Comparison of ENCODE assay signal across 13 cellular contexts in the genomic region with DNA sequence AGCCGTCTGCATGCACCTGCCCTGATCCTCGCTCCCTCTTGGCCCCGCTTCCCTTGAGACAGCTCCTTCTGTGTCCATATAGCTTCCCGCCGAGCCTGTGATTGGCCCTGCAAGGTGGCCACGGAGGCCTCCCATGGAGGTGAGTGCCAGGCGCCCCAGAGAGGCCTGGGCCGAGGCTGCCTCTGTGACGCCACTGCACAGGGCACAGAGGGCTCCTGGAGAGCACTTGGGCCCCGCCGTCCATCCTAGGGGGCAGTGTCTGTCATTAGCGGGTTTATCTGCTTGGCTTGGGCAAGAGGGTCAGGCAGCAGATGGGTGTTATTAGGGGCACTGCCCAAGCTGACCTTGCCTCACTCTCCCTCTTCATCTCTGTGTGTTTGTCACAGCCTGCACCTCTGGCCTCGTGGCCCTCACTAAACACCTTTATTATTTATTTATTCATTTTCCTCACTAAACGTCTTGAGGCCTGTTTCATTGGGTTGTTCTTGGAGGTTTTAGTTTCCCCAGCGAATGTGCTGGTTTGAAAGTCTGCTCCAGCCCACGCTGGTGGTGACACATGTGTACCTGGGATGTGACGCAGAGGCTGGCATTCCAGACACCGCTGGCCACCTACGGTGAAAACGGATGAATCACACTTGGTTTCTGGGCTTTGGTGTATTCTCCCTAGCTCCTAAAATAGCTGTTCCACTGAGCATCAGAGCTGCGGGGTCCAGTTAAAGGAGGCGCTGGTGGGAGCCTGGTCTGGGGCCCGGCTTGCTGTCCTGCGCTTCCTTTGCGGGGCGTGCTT. TPM values are rescaled to one million over a fixed set of nuclear protein-coding genes. Genes with fewer than 3 reads are reported as not detected.
A peak's percentile ranks its signal among the peaks of the same experiment; 100 is the strongest.
DNase-seq lines count a peak whose midpoint lies in the region; ATAC-seq and TF ChIP-seq lines count a peak whose summit lies in the region.
"Had no signal": no experiment of that assay in that cellular context is flagged by ENCODE, and none has a peak within 500 bp of the region (broad histone marks: within the 10 kb centered on the region; RNA-seq: fewer than 3 reads in every experiment).

No MANE protein-coding gene starts in this region.

- no peak overlapping the region for H3K27ac Mint-ChIP-seq in endodermal cell
- no peak overlapping the region for H3K27ac Mint-ChIP-seq in CD8-positive, alpha-beta T cell
- H3K27ac Mint-ChIP-seq: activated naive CD4-positive, alpha-beta T cell treated with anti-CD3 and anti-CD28 coated beads, Interleukin-2, amount 10 ng/mL, durations not matched to agents 7 days and 5 days; T-helper 1 cell treated with Interleukin-12 subunit alpha and Interleukin-12 subunit beta and Interleukin-4 antibody, amounts not matched to agents 30 μg/mL and 1 μg/mL, for 36 hours had no signal

- H3K4me3 ChIP-seq in RWPE2 (ENCODE audit: severe bottlenecking): no peak overlapping the region
- no peak overlapping the region for H3K4me3 ChIP-seq in endodermal cell (ENCODE audit: low read length)
- no peak overlapping the region for H3K4me3 ChIP-seq in gastrocnemius medialis
- H3K4me3 ChIP-seq in prostate gland: no peak overlapping the region
- H3K4me3 ChIP-seq in CD8-positive, alpha-beta T cell (ENCODE audit: low read depth, low read length): no peak overlapping the region
- H3K4me3 ChIP-seq: pancreas had no signal

- H3K9me3 ChIP-seq in RWPE2 (ENCODE audit: severe bottlenecking) (no peaks in the 10 kb centered on the region), endodermal cell (ENCODE audit: control insufficient read depth, low read length) (no peaks in the 10 kb centered on the region), gastrocnemius medialis (no peaks in the 10 kb centered on the region), prostate gland (no peaks in the 10 kb centered on the region)
- H3K9me3 ChIP-seq in CD8-positive, alpha-beta T cell (ENCODE audit: low read length): no peaks in the 10 kb centered on the region
- H3K9me3 ChIP-seq: pancreas had no signal

- 93 to 96% methylated on average over 16 to 25 of the region's 26 CpGs for WGBS in endodermal cell (ENCODE audit: insufficient coverage in 1 of 2, insufficient read length in 1 of 2), 2 experiments
- 78% methylated on average over 26 of the region's 26 CpGs for WGBS in prostate gland

- CTCF ChIA-PET in CD8-positive, alpha-beta T cell (lab: Charles Lee): no interaction called here

- no peak for TF ChIP-seq POLR2A in gastrocnemius medialis (IDR thresholded peaks at IDR 0.05)
- no peak for TF ChIP-seq POLR2A in prostate gland (IDR thresholded peaks at IDR 0.05)

- no peaks in the 10 kb centered on the region for H3K27me3 Mint-ChIP-seq in endodermal cell (ENCODE audit: insufficient read depth)
- H3K27me3 Mint-ChIP-seq in CD8-positive, alpha-beta T cell (ENCODE audit: low read depth): no peaks in the 10 kb centered on the region
- H3K27me3 Mint-ChIP-seq: activated naive CD4-positive, alpha-beta T cell treated with anti-CD3 and anti-CD28 coated beads, Interleukin-2, amount 10 ng/mL, durations not matched to agents 7 days and 5 days had no signal

- peaks cover 1% of the 10 kb centered on the region for H3K9me3 Mint-ChIP-seq in endodermal cell
- H3K9me3 Mint-ChIP-seq in CD8-positive, alpha-beta T cell: no peaks in the 10 kb centered on the region
- H3K9me3 Mint-ChIP-seq: activated naive CD4-positive, alpha-beta T cell treated with anti-CD3 and anti-CD28 coated beads, Interleukin-2, amount 10 ng/mL, durations not matched to agents 7 days and 5 days; T-helper 1 cell treated with Interleukin-12 subunit alpha and Interleukin-12 subunit beta and Interleukin-4 antibody, amounts not matched to agents 30 μg/mL and 1 μg/mL, for 36 hours had no signal

- TF ChIP-seq CTCF in RWPE2 (IDR thresholded peaks at IDR 0.05; ENCODE audit: poor library complexity, severe bottlenecking) (no peak), endodermal cell (conservative IDR thresholded peaks at IDR 0.05) (peak; percentile 22), gastrocnemius medialis (IDR thresholded peaks at IDR 0.05 in 4 of 5, conservative IDR thresholded peaks at IDR 0.05 in 1 of 5) (no peak), prostate gland (IDR thresholded peaks at IDR 0.05) (no peak)
- no peak for TF ChIP-seq CTCF in CD8-positive, alpha-beta T cell (IDR thresholded peaks at IDR 0.05)

- intact Hi-C loops in gastrocnemius medialis (cut with DNase I; ENCODE audit: low total_unique reads) (no loop called here), left colon (cut with DNase I, micrococcal nuclease) (no loop called here), prostate gland (cut with DNase I) (no loop called here)
- intact Hi-C loops in CD8-positive, alpha-beta T cell (cut with DNase I, micrococcal nuclease): no loop called here

- H3K4me1 ChIP-seq in RWPE2 (ENCODE audit: insufficient read depth, poor library complexity, severe bottlenecking) (peaks cover 10% of the 10 kb centered on the region), endodermal cell (ENCODE audit: control insufficient read depth, insufficient read depth, low read length) (peaks cover 7% of the 10 kb centered on the region), gastrocnemius medialis (peaks cover 48 to 60% of the 10 kb centered on the region in 2 donors), prostate gland (replicated peaks) (peaks cover 16% of the 10 kb centered on the region)
- H3K4me1 ChIP-seq in CD8-positive, alpha-beta T cell (ENCODE audit: insufficient read depth, low read length): peaks cover 7% of the 10 kb centered on the region

- no peak overlapping the region for H3K9ac ChIP-seq in endodermal cell (ENCODE audit: extremely low read depth, low read length, poor library complexity, severe bottlenecking)

- H3K4me1 Mint-ChIP-seq in endodermal cell: peaks cover 22% of the 10 kb centered on the region
- H3K4me1 Mint-ChIP-seq in CD8-positive, alpha-beta T cell (ENCODE audit: low read depth): peaks cover 32% of the 10 kb centered on the region

- peak; percentile 26; the same call in 1 of the 3 replicates for ATAC-seq in RWPE2 (ENCODE audit: low read depth)
- peak; percentile 31 to 34 for ATAC-seq in gastrocnemius medialis
- no peak for ATAC-seq in left colon
- no peak for ATAC-seq in CD8-positive, alpha-beta T cell
- ATAC-seq: pancreas had no signal

- DNase-seq in H4 (ENCODE audit: low spot score) (peak; percentile 62), RWPE2 (ENCODE audit: low spot score) (no peak), endodermal cell (no peak), gastrocnemius medialis (no peak), left colon (no peak), prostate gland (ENCODE audit: low spot score) (no peak), GDM1 (lab: John Stamatoyannopoulos, UW) (no peak)
- DNase-seq in CD8-positive, alpha-beta T cell: no peak
- DNase-seq: activated naive CD4-positive, alpha-beta T cell treated with anti-CD3 and anti-CD28 coated beads, Interleukin-2, amount 10 ng/mL, durations not matched to agents 7 days and 5 days; kidney; NCI-H1048; pancreas had no signal

- H3K27ac ChIP-seq in RWPE2 (ENCODE audit: poor library complexity, severe bottlenecking) (no peak overlapping the region), endodermal cell (ENCODE audit: low read depth, low read length) (no peak overlapping the region), gastrocnemius medialis (peak overlapping the region in 3 of 4 donors; percentile 0 to 1 (median 1)), prostate gland (no peak overlapping the region)
- H3K27ac ChIP-seq in CD8-positive, alpha-beta T cell (ENCODE audit: low read depth, low read length): no peak overlapping the region
- H3K27ac ChIP-seq: pancreas had no signal

- peaks cover 29% of the 10 kb centered on the region for H3K36me3 ChIP-seq in RWPE2 (ENCODE audit: low read depth)
- H3K36me3 ChIP-seq in endodermal cell (ENCODE audit: control insufficient read depth, insufficient read depth, low read length): peaks cover 15% of the 10 kb centered on the region
- no peaks in the 10 kb centered on the region for H3K36me3 ChIP-seq in gastrocnemius medialis
- H3K36me3 ChIP-seq in prostate gland: no peaks in the 10 kb centered on the region
- no peaks in the 10 kb centered on the region for H3K36me3 ChIP-seq in CD8-positive, alpha-beta T cell (ENCODE audit: insufficient read depth, low read length)
- H3K36me3 ChIP-seq: pancreas had no signal

- no peak overlapping the region for H3K4me3 Mint-ChIP-seq in endodermal cell
- H3K4me3 Mint-ChIP-seq in CD8-positive, alpha-beta T cell: no peak overlapping the region
- H3K4me3 Mint-ChIP-seq: activated naive CD4-positive, alpha-beta T cell treated with anti-CD3 and anti-CD28 coated beads, Interleukin-2, amount 10 ng/mL, durations not matched to agents 7 days and 5 days; T-helper 1 cell treated with Interleukin-12 subunit alpha and Interleukin-12 subunit beta and Interleukin-4 antibody, amounts not matched to agents 30 μg/mL and 1 μg/mL, for 36 hours had no signal

- in situ Hi-C loops in gastrocnemius medialis (cut with MboI; ENCODE audit: low sequenced_read_pairs in 4 of 4): no loop called here

- H3K27me3 ChIP-seq in RWPE2 (ENCODE audit: insufficient read depth, poor library complexity, severe bottlenecking): no peaks in the 10 kb centered on the region
- no peaks in the 10 kb centered on the region for H3K27me3 ChIP-seq in endodermal cell (ENCODE audit: control insufficient read depth, insufficient read depth, low read length, poor library complexity, severe bottlenecking)
- H3K27me3 ChIP-seq in gastrocnemius medialis: no peaks in the 10 kb centered on the region
- H3K27me3 ChIP-seq in prostate gland (replicated peaks; ENCODE audit: insufficient read depth): no peaks in the 10 kb centered on the region
- no peaks in the 10 kb centered on the region for H3K27me3 ChIP-seq in CD8-positive, alpha-beta T cell (ENCODE audit: insufficient read depth, low read length)
- H3K27me3 ChIP-seq: pancreas had no signal

- H3K36me3 Mint-ChIP-seq in endodermal cell (ENCODE audit: low read depth): peaks cover 11% of the 10 kb centered on the region
- H3K36me3 Mint-ChIP-seq in CD8-positive, alpha-beta T cell: peaks cover 2% of the 10 kb centered on the region

- POLR2A ChIA-PET in CD8-positive, alpha-beta T cell (lab: Charles Lee): no interaction called here

RNA-seq across cellular contexts. Expression of gene ZFYVE21, which starts 5.9 kb away (rescaled TPM):
- 17.2 and 31.6 TPM in 2 replicates for total RNA-seq in H4 (2014; rRNA removed; shearing (Covaris generic))
- total RNA-seq in endodermal cell (10 to 100 TPM; 42.5 to 55.6 TPM), gastrocnemius medialis (10 to 100 TPM; 16.2 to 25.8 (median 20.2) TPM), left colon (10 to 100 TPM; 51.2 to 54.9 TPM), prostate gland (100 to 1,000 TPM; 162 to 215 TPM)
- polyA plus RNA-seq in endodermal cell (2013, experiment 1 of 2): 42.1 TPM
- 40.3 TPM for polyA plus RNA-seq in endodermal cell (2013, experiment 2 of 2)
- 1 to 10 TPM; 2.5 to 3.7 TPM for total RNA-seq in CD8-positive, alpha-beta T cell

RNA-seq across cellular contexts. Expression of gene XRCC3, which starts 6.3 kb away (rescaled TPM):
- total RNA-seq in H4 (2014; rRNA removed; shearing (Covaris generic)): 20.3 and 39.9 TPM in 2 replicates
- total RNA-seq in endodermal cell (10 to 100 TPM; 39.2 to 42.6 TPM), gastrocnemius medialis (10 to 100 TPM in 1 of 4 donors, 1 to 10 TPM in 3; 1.3 to 26.5 (median 3.0) TPM), left colon (10 to 100 TPM in 1 of 2 donors, 1 to 10 TPM in 1; 7.9 to 16.2 TPM), prostate gland (10 to 100 TPM; 24.7 to 33.2 TPM)
- polyA plus RNA-seq in endodermal cell (2013, experiment 1 of 2): 22.5 TPM
- polyA plus RNA-seq in endodermal cell (2013, experiment 2 of 2): 24.3 TPM
- total RNA-seq in CD8-positive, alpha-beta T cell: 1 to 10 TPM; 5.5 to 6.6 TPM

Comparison
In these comparisons a context has a peak if more than half of its experiments do, and no peak if none do; other contexts are left out.
1. ATAC-seq: peak in RWPE2 (single experiment) and gastrocnemius medialis (2 of 2); none in left colon (single experiment) and CD8-positive, alpha-beta T cell (single experiment).
2. H3K27ac ChIP-seq: peak in gastrocnemius medialis (3 of 4); none in RWPE2 (single experiment), endodermal cell (single experiment), prostate gland (0 of 2) and CD8-positive, alpha-beta T cell (single experiment).